ENCODE assay signal across 15 cellular contexts in genomic region chr6:43290905-43291355, GRCh38. TPM values are rescaled to one million over a fixed set of nuclear protein-coding genes. Genes with fewer than 3 reads are reported as not detected.
DNase-seq lines count a peak whose midpoint lies in the region; ATAC-seq and TF ChIP-seq lines count a peak whose summit lies in the region.
"Had no signal": no experiment of that assay in that cellular context is flagged by ENCODE, and none has a peak within 500 bp of the region (broad histone marks: within the 10 kb centered on the region; RNA-seq: fewer than 3 reads in every experiment).

No MANE protein-coding gene starts in this region.

- no peak overlapping the region for H2BK120ac ChIP-seq in neuronal stem cell (ENCODE audit: low read depth, low read length)

- no peak overlapping the region for H2BK12ac ChIP-seq in neuronal stem cell (ENCODE audit: low read length)

- ATAC-seq in mucosa of descending colon (peak; percentile 47), GM18873 (IDR thresholded peaks at IDR 0.05; ENCODE audit: low FRiP score, unreplicated experiment) (no peak), omental fat pad (ENCODE audit: low FRiP score) (no peak)

- no peak overlapping the region for H3K9ac ChIP-seq in neuronal stem cell (ENCODE audit: low read depth, low read length, poor library complexity)

- DNase-seq in H7, result peak; percentile 16
- peak; percentile 40 for DNase-seq in islet precursor cell
- no peak for DNase-seq in mucosa of descending colon
- DNase-seq in transverse colon, result no peak
- DNase-seq in neuronal stem cell (ENCODE audit: low spot score), result no peak
- no peak for DNase-seq in omental fat pad (ENCODE audit: low spot score)
- DNase-seq: BE2C; Calu3; CD4-positive, alpha-beta T cell; HCEC 1CT; NCI-H1930; NCI-H446; NCI-H69; SHP77 treated with DMSO at 0.1 percent for 48 hours had no signal

- H3K27ac ChIP-seq in transverse colon (peak overlapping the region; percentile 34 to 67 (median 62)), neuronal stem cell (replicated peaks; ENCODE audit: low read length) (no peak overlapping the region)

- no peak overlapping the region for H3K23ac ChIP-seq in neuronal stem cell (ENCODE audit: low read depth, low read length, poor library complexity)

- H3K36me3 ChIP-seq in H7 (replicated peaks; ENCODE audit: control insufficient read depth, insufficient read depth, low read length) (no peaks in the 10 kb centered on the region), mucosa of descending colon (ENCODE audit: low read depth) (no peaks in the 10 kb centered on the region), transverse colon (no peaks in the 10 kb centered on the region), neuronal stem cell (replicated peaks in 1 of 2; ENCODE audit: control insufficient read depth in 2 of 2, insufficient read depth in 2 of 2, low read length in 2 of 2) (no peaks in the 10 kb centered on the region)
- H3K36me3 ChIP-seq: BE2C had no signal

- no peak overlapping the region for H3K4me2 ChIP-seq in neuronal stem cell (ENCODE audit: insufficient read depth, low read length, poor library complexity, severe bottlenecking)

- no peaks in the 10 kb centered on the region for H3K79me1 ChIP-seq in neuronal stem cell (ENCODE audit: low read depth, low read length)

- H3K4me1 ChIP-seq in mucosa of descending colon (ENCODE audit: low read depth) (peaks cover 16% of the 10 kb centered on the region), transverse colon (peaks cover 6 to 38% (median 17%) of the 10 kb centered on the region in 4 donors), neuronal stem cell (ENCODE audit: control insufficient read depth in 2 of 2, insufficient read depth in 1 of 2, low read depth in 1 of 2, low read length in 2 of 2) (peaks cover 0 to 1% of the 10 kb centered on the region in 2 donors)
- H3K4me1 ChIP-seq: BE2C had no signal

- no peak overlapping the region for H3K14ac ChIP-seq in neuronal stem cell (ENCODE audit: low read length)

- WGBS in transverse colon (ENCODE audit: low coverage in 1 of 2), 2 donors, result 66 to 100% methylated on average over 1 to 6 of the region's 6 CpGs
- no CpG with 5 or more reads among the region's 6 CpGs for WGBS in neuronal stem cell (ENCODE audit: extremely low coverage in 2 of 2, insufficient read length in 2 of 2, insufficient replicate concordance in 1 of 2), 2 donors

- H4K91ac ChIP-seq in neuronal stem cell (ENCODE audit: low read depth, low read length, poor library complexity), result no peak overlapping the region

- no peak for TF ChIP-seq POLR2A in transverse colon (IDR thresholded peaks at IDR 0.05)

- TF ChIP-seq CTCF in mucosa of descending colon (IDR thresholded peaks at IDR 0.05) (no peak), transverse colon (IDR thresholded peaks at IDR 0.05) (no peak), omental fat pad (IDR thresholded peaks at IDR 0.05) (no peak)

- H3K27me3 ChIP-seq in H7 (ENCODE audit: control insufficient read depth, insufficient read depth, low read length) (no peaks in the 10 kb centered on the region), transverse colon (peaks cover under 1% of the 10 kb centered on the region), neuronal stem cell (ENCODE audit: control insufficient read depth in 3 of 3, insufficient read depth in 3 of 3, low read depth in 1 of 3, low read length in 3 of 3) (peaks cover 0 to 17% (median 0%) of the 10 kb centered on the region in 3 experiments)
- H3K27me3 ChIP-seq: BE2C had no signal

- no peak overlapping the region for H3K18ac ChIP-seq in neuronal stem cell (ENCODE audit: low read length)

- H2BK5ac ChIP-seq in neuronal stem cell (ENCODE audit: low read length), result no peak overlapping the region

- H3K4ac ChIP-seq in neuronal stem cell (ENCODE audit: low read length), result no peak overlapping the region

- in situ Hi-C loops in transverse colon (cut with MboI; ENCODE audit: low pct_ligation_motif_present in 1 of 4, low pct_unique_long_range_greater_than_20kb in 1 of 4, low sequenced_read_pairs in 3 of 4), result no loop called here

- intact Hi-C loops in mucosa of descending colon (cut with DNase I, micrococcal nuclease) (loop anchor here in 1 of 2 donors (2.0 kb wide), 1 partner anchor 22 kb away; no protein-coding TSS in a partner anchor), transverse colon (cut with DNase I; ENCODE audit: low total_unique reads) (no loop called here)

- no peaks in the 10 kb centered on the region for H3K9me3 ChIP-seq in mucosa of descending colon
- no peaks in the 10 kb centered on the region for H3K9me3 ChIP-seq in transverse colon
- H3K9me3 ChIP-seq in neuronal stem cell (replicated peaks in 1 of 2; ENCODE audit: control insufficient read depth in 2 of 2, insufficient read depth in 1 of 2, low read depth in 1 of 2, low read length in 2 of 2), result no peaks in the 10 kb centered on the region
- H3K9me3 ChIP-seq: BE2C had no signal

- H4K8ac ChIP-seq in neuronal stem cell (ENCODE audit: low read depth, low read length), result no peak overlapping the region

- no peak overlapping the region for H2AFZ ChIP-seq in neuronal stem cell (ENCODE audit: low read length)

- H3K4me3 ChIP-seq in H7 (ENCODE audit: insufficient read depth, low read depth, low read length) (no peak overlapping the region), mucosa of descending colon (no peak overlapping the region), transverse colon (no peak overlapping the region), neuronal stem cell (ENCODE audit: low read length in 2 of 2) (no peak overlapping the region)

- H2BK15ac ChIP-seq in neuronal stem cell (ENCODE audit: low read length), result no peak overlapping the region

- no peak for TF ChIP-seq EP300 in transverse colon (IDR thresholded peaks at IDR 0.05; ENCODE audit: low read depth)

- H2AK5ac ChIP-seq in neuronal stem cell (ENCODE audit: low read depth, low read length), result no peak overlapping the region

RNA-seq across cellular contexts. Expression of gene SLC22A7, which starts 7.1 kb away (rescaled TPM):
- total RNA-seq in H7 (2014; rRNA removed; shearing (Covaris generic)), result not detected in 2 replicates
- total RNA-seq in mucosa of descending colon, result under 1 TPM in 1 of 3 donors, not detected in 2; 0.32 TPM
- not detected for total RNA-seq in transverse colon
- 0.01 TPM for polyA plus RNA-seq in neuronal stem cell (2013, experiment 1 of 2)
- not detected for polyA plus RNA-seq in neuronal stem cell (2013, experiment 2 of 2)
- total RNA-seq in omental fat pad, result not detected
- total RNA-seq: Calu3; CD4-positive, alpha-beta T cell had no signal

RNA-seq across cellular contexts. Expression of gene CRIP3, which starts 17.7 kb away (rescaled TPM):
- total RNA-seq in H7 (2014; rRNA removed; shearing (Covaris generic)), result 20.1 and 28.1 TPM in 2 replicates
- total RNA-seq in mucosa of descending colon (1 to 10 TPM in 2 of 3 donors, under 1 TPM in 1; 0.77 to 1.8 (median 1.3) TPM), transverse colon (1 to 10 TPM in 1 of 4 donors, under 1 TPM in 1, not detected in 2; 0.82 to 1.4 TPM), omental fat pad (1 to 10 TPM in 1 of 4 donors, under 1 TPM in 2, not detected in 1; 0.84 to 7.9 (median 0.94) TPM)
- polyA plus RNA-seq in neuronal stem cell (2013, experiment 1 of 2), result 25.5 TPM
- 24.5 TPM for polyA plus RNA-seq in neuronal stem cell (2013, experiment 2 of 2)

RNA-seq across cellular contexts. Expression of gene TTBK1, which starts 47.6 kb away (rescaled TPM):
- total RNA-seq in H7 (2014; rRNA removed; shearing (Covaris generic)), result not detected in 2 replicates
- total RNA-seq in mucosa of descending colon (under 1 TPM; 0.24 to 0.95 (median 0.93) TPM), transverse colon (1 to 10 TPM in 1 of 4 donors, under 1 TPM in 3; 0.20 to 1.1 (median 0.36) TPM), omental fat pad (not detected)
- polyA plus RNA-seq in neuronal stem cell (2013, experiment 1 of 2), result 1.5 TPM
- polyA plus RNA-seq in neuronal stem cell (2013, experiment 2 of 2), result 1.5 TPM
- total RNA-seq: CD4-positive, alpha-beta T cell had no signal

Comparison
In these comparisons a context has a peak if more than half of its experiments do, and no peak if none do; other contexts are left out.
1. DNase-seq: peak in H7 (single experiment) and islet precursor cell (single experiment); none in mucosa of descending colon (0 of 3), transverse colon (single experiment), neuronal stem cell (single experiment) and omental fat pad (single experiment).